ENCODE assay signal across 32 cellular contexts in genomic region chr1:199489594-199489993, GRCh38.
DNase-seq lines count a peak whose midpoint lies in the region; ATAC-seq, FAIRE-seq and TF ChIP-seq lines count a peak whose summit lies in the region.
"Had no signal": no experiment of that assay in that cellular context is flagged by ENCODE, and none has a peak within 500 bp of the region (broad histone marks: within the 10 kb centered on the region; RNA-seq: fewer than 3 reads in every experiment).

No MANE protein-coding gene starts in this region.

- peak; percentile 47 for DNase-seq in MM.1S
- no peak for DNase-seq in GM12878 (ENCODE audit: low read depth, low spot score)
- DNase-seq in vagina (ENCODE audit: extremely low spot score in 2 of 2), result no peak
- no peak for DNase-seq in upper lobe of right lung
- DNase-seq in epidermal melanocyte (ENCODE audit: insufficient read length, low spot score), result no peak
- no peak for DNase-seq in activated CD4-positive, alpha-beta T cell treated with anti-CD3 and anti-CD28 coated beads for 1 hour
- DNase-seq: activated CD4-positive, alpha-beta T cell treated with anti-CD3 and anti-CD28 coated beads for 36 hours; activated CD8-positive, alpha-beta memory T cell treated with anti-CD3 and anti-CD28 coated beads, Interleukin-2, amount 50 U/mL, for 48 hours; activated CD8-positive, alpha-beta T cell treated with anti-CD3 and anti-CD28 coated beads for 36 hours; activated naive CD4-positive, alpha-beta T cell treated with Interleukin-2 at 50 U/mL for 16 hours; AML-193; CD4-positive, alpha-beta memory T cell; colonic mucosa; effector memory CD4-positive, alpha-beta T cell; glutamatergic neuron; H7; left ventricle myocardium inferior; mesendoderm; NCI-H1417; NCI-H2029; NCI-H524 treated with DMSO at 0.1 percent for 48 hours; SHP77; stimulated activated naive CD4-positive, alpha-beta T cell treated with Interleukin-2 at 50 U/mL for 16 hours had no signal

- no TSS peak for BruUV-seq in GM12878 (replicated peaks; lab: Mats Ljungman, UMichigan)

- H3K27ac ChIP-seq in DOHH2 (ENCODE audit: low read depth, low read length) (peak overlapping the region; percentile 15), MM.1S (ENCODE audit: low read length) (peak overlapping the region; percentile 63; the same call in 1 of the 2 replicates), GM12878 (ENCODE audit: control insufficient read depth, insufficient read depth) (no peak overlapping the region), vagina (no peak overlapping the region), upper lobe of right lung (no peak overlapping the region)
- H3K27ac ChIP-seq: A549, colonic mucosa, left ventricle myocardium inferior, neural progenitor cell, parathyroid adenoma, skin epidermis, thoracic aorta had no signal

- TF ChIP-seq CTCF in DOHH2 (IDR thresholded peaks at IDR 0.05; ENCODE audit: low read depth, low read length, poor library complexity, severe bottlenecking) (no peak), MM.1S (IDR thresholded peaks at IDR 0.05; ENCODE audit: low read length) (no peak), GM12878 (IDR thresholded peaks at IDR 0.05 in 2 of 3, conservative IDR thresholded peaks at IDR 0.05 in 1 of 3; ENCODE audit: control insufficient read depth in 2 of 3, extremely low read depth in 1 of 3, insufficient read depth in 1 of 3, low read depth in 3 of 3, low read length in 3 of 3) (no peak), vagina (IDR thresholded peaks at IDR 0.05) (no peak), upper lobe of right lung (IDR thresholded peaks at IDR 0.05) (no peak)

- in situ Hi-C loops in GM12878 (cut with MboI), result no loop called here

- FAIRE-seq in GM12878 (lab: Jason Lieb, UNC), result no peak
- FAIRE-seq: A549, urothelium cell line had no signal

- H3K27me3 ChIP-seq in DOHH2 (ENCODE audit: control insufficient read depth, low read length) (no peaks in the 10 kb centered on the region), MM.1S (replicated peaks; ENCODE audit: insufficient read depth, low read length) (no peaks in the 10 kb centered on the region), GM12878 (replicated peaks in 1 of 2; ENCODE audit: control insufficient read depth in 2 of 2, insufficient read depth in 2 of 2, low read length in 1 of 2) (no peaks in the 10 kb centered on the region), vagina (no peaks in the 10 kb centered on the region), upper lobe of right lung (no peaks in the 10 kb centered on the region)
- H3K27me3 ChIP-seq: colonic mucosa, neural progenitor cell had no signal

- TF ChIP-seq POLR2A in GM12878 (IDR thresholded peaks at IDR 0.05; ENCODE audit: low read depth, low read length) (no peak), vagina (IDR thresholded peaks at IDR 0.05) (no peak)

- peak overlapping the region; percentile 65 for H2AFZ ChIP-seq in MM.1S (ENCODE audit: low read length)
- peak overlapping the region; percentile 28 for H2AFZ ChIP-seq in GM12878 (ENCODE audit: control insufficient read depth, low read depth, low read length)
- H2AFZ ChIP-seq: neural progenitor cell, parathyroid adenoma had no signal

- H3K9ac ChIP-seq in MM.1S (ENCODE audit: low read length), result peak overlapping the region; percentile 5; the same call in 1 of the 2 replicates
- no peak overlapping the region for H3K9ac ChIP-seq in GM12878 (ENCODE audit: control insufficient read depth, insufficient read depth, low read length)
- H3K9ac ChIP-seq: neural progenitor cell, parathyroid adenoma had no signal

- no peak for TF ChIP-seq EP300 in GM12878 (IDR thresholded peaks at IDR 0.05; ENCODE audit: borderline replicate concordance in 1 of 2, control insufficient read depth in 1 of 2, low read depth in 2 of 2, low read length in 2 of 2)

- H3K4me3 ChIP-seq in DOHH2 (ENCODE audit: low read length) (peak overlapping the region; percentile 24), MM.1S (ENCODE audit: low read length) (no peak overlapping the region; the same call in 1 of the 2 replicates), GM12878 (no peak overlapping the region), vagina (no peak overlapping the region), upper lobe of right lung (no peak overlapping the region)
- H3K4me3 ChIP-seq: A549, colonic mucosa, left ventricle myocardium inferior, neural progenitor cell, skin epidermis, thoracic aorta had no signal

- H3K4me1 ChIP-seq in DOHH2 (ENCODE audit: control insufficient read depth, low read length), result peaks cover 18% of the 10 kb centered on the region
- H3K4me1 ChIP-seq in MM.1S (ENCODE audit: low read length), result peaks cover 23% of the 10 kb centered on the region
- H3K4me1 ChIP-seq in GM12878 (ENCODE audit: control insufficient read depth, insufficient read depth, low read length), result no peaks in the 10 kb centered on the region; the same call in 1 of the 2 replicates
- no peaks in the 10 kb centered on the region for H3K4me1 ChIP-seq in vagina
- H3K4me1 ChIP-seq in upper lobe of right lung, result no peaks in the 10 kb centered on the region
- H3K4me1 ChIP-seq: A549, colonic mucosa, left ventricle myocardium inferior, neural progenitor cell, parathyroid adenoma had no signal

- 0% methylated on average over 3 of the region's 3 CpGs for WGBS in GM12878 (ENCODE audit: insufficient coverage, insufficient replicate concordance, low lambda C conversion rate, missing lambda C conversion rate)

- H3K9me2 ChIP-seq in DOHH2 (replicated peaks; ENCODE audit: control insufficient read depth, low read length) (no peaks in the 10 kb centered on the region), MM.1S (replicated peaks; ENCODE audit: insufficient read depth, low read length) (no peaks in the 10 kb centered on the region)

- ATAC-seq in GM21526 (IDR thresholded peaks at IDR 0.05; ENCODE audit: low FRiP score, unreplicated experiment), result peak; percentile 82
- ATAC-seq in GM12878, result peak; percentile 52; the same call in 2 of the 3 replicates
- ATAC-seq in upper lobe of right lung, result no peak
- ATAC-seq: A549; activated CD4-positive, alpha-beta T cell treated with anti-CD3 and anti-CD28 coated beads for 36 hours; activated CD8-positive, alpha-beta T cell treated with anti-CD3 and anti-CD28 coated beads for 36 hours; Panc1 had no signal

- H3K4me2 ChIP-seq in DOHH2 (ENCODE audit: low read length), result peak overlapping the region; percentile 45
- peak overlapping the region; percentile 49 for H3K4me2 ChIP-seq in MM.1S (ENCODE audit: low read depth, low read length)
- H3K4me2 ChIP-seq in GM12878 (ENCODE audit: control insufficient read depth, insufficient read depth), result no peak overlapping the region
- H3K4me2 ChIP-seq: A549, neural progenitor cell had no signal

- H3K79me2 ChIP-seq in DOHH2 (ENCODE audit: control insufficient read depth, low read length) (no peaks in the 10 kb centered on the region), MM.1S (ENCODE audit: low read length) (no peaks in the 10 kb centered on the region), GM12878 (ENCODE audit: control insufficient read depth, insufficient read depth, low read length) (no peaks in the 10 kb centered on the region)
- H3K79me2 ChIP-seq: parathyroid adenoma had no signal

- SMC1A ChIA-PET in GM12878 (lab: Charles Lee; ENCODE audit: uncharacterized antibody, unreplicated experiment), result interaction anchor here (1.0 kb wide), 1 partner anchor 12 kb away, joined by 3 read pairs; no protein-coding TSS in a partner anchor

- POLR2A ChIA-PET in GM12878 (lab: Charles Lee), result no interaction called here

- H4K20me1 ChIP-seq in DOHH2 (ENCODE audit: control insufficient read depth, insufficient read depth, low read depth, low read length), result no peaks in the 10 kb centered on the region
- H4K20me1 ChIP-seq in MM.1S (ENCODE audit: insufficient read depth, low read length), result no peaks in the 10 kb centered on the region
- H4K20me1 ChIP-seq in GM12878 (ENCODE audit: control insufficient read depth, insufficient read depth), result no peaks in the 10 kb centered on the region

- RAD21 ChIA-PET in GM12878 (lab: Charles Lee; ENCODE audit: unreplicated experiment), result no interaction called here

- H3K36me3 ChIP-seq in DOHH2 (ENCODE audit: control insufficient read depth, low read length) (no peaks in the 10 kb centered on the region), MM.1S (replicated peaks; ENCODE audit: insufficient read depth, low read length) (no peaks in the 10 kb centered on the region), GM12878 (ENCODE audit: control insufficient read depth in 2 of 2, insufficient read depth in 2 of 2, low read length in 1 of 2) (no peaks in the 10 kb centered on the region), vagina (no peaks in the 10 kb centered on the region), upper lobe of right lung (no peaks in the 10 kb centered on the region)
- H3K36me3 ChIP-seq: colonic mucosa, left ventricle myocardium inferior, neural progenitor cell, thoracic aorta had no signal

- H3K9me3 ChIP-seq in DOHH2 (ENCODE audit: control insufficient read depth, insufficient read depth, low read length) (peaks cover 10% of the 10 kb centered on the region; the same call in 1 of the 2 replicates), MM.1S (replicated peaks; ENCODE audit: insufficient read depth, low read length) (no peaks in the 10 kb centered on the region), GM12878 (replicated peaks; ENCODE audit: control insufficient read depth, insufficient read depth, low read length) (no peaks in the 10 kb centered on the region; the same call in 2 of the 3 replicates), vagina (peaks cover under 1% of the 10 kb centered on the region), upper lobe of right lung (no peaks in the 10 kb centered on the region)
- H3K9me3 ChIP-seq: colonic mucosa, thoracic aorta had no signal

- CTCF ChIA-PET in GM12878 (lab: Yijun Ruan, JAX), result no interaction called here

- intact Hi-C loops in GM12878 (cut with micrococcal nuclease; ENCODE audit: unreplicated experiment) (no loop called here), vagina (cut with DNase I) (no loop called here), upper lobe of right lung (cut with DNase I) (no loop called here)

- TF ChIP-seq RAD21 in GM12878 (IDR thresholded peaks at IDR 0.05; ENCODE audit: insufficient read depth, low read depth, low read length), result no peak

- H3F3A ChIP-seq in DOHH2 (ENCODE audit: control insufficient read depth, insufficient read depth), result no peaks in the 10 kb centered on the region
- peaks cover 12% of the 10 kb centered on the region; the same call in 1 of the 2 replicates for H3F3A ChIP-seq in MM.1S (ENCODE audit: insufficient read depth, low read length)

TF ChIP-seq in GM12878, 131 proteins besides CTCF, POLR2A, EP300 and RAD21:
- TF ChIP-seq BHLHE40 (IDR thresholded peaks at IDR 0.05; ENCODE audit: borderline replicate concordance in 1 of 2, low read depth in 2 of 2, low read length in 1 of 2) (peak; percentile 35 to 41; a peak in 2 of 4 replicates), KLF5 (IDR thresholded peaks at IDR 0.05; ENCODE audit: partially characterized antibody) (no peak)

Comparison
In these comparisons a context has a peak if more than half of its experiments do, and no peak if none do; other contexts are left out.
1. H3K27ac ChIP-seq: peak in DOHH2 (single experiment) and MM.1S (single experiment); none in GM12878 (single experiment), vagina (single experiment) and upper lobe of right lung (single experiment).